10 cellular contexts compared by ENCODE assay signal in genomic region chr1:217135569-217135915, GRCh38.
DNase-seq lines count a peak whose midpoint lies in the region; ATAC-seq and TF ChIP-seq lines count a peak whose summit lies in the region.
"Had no signal": no experiment of that assay in that cellular context is flagged by ENCODE, and none has a peak within 500 bp of the region (broad histone marks: within the 10 kb centered on the region; RNA-seq: fewer than 3 reads in every experiment).

No MANE protein-coding gene starts in this region.

- no peaks in the 10 kb centered on the region for H3K79me2 ChIP-seq in smooth muscle cell (ENCODE audit: low read depth)

- no peak for TF ChIP-seq CTCF in right atrium auricular region (IDR thresholded peaks at IDR 0.05)
- no peak for TF ChIP-seq CTCF in smooth muscle cell (IDR thresholded peaks at IDR 0.05; ENCODE audit: borderline replicate concordance, insufficient read depth, poor library complexity, severe bottlenecking)

- no peak overlapping the region for H3K27ac ChIP-seq in SJSA1
- H3K27ac ChIP-seq in right atrium auricular region, result peak overlapping the region in 1 of 2 donors; percentile 31
- no peak overlapping the region for H3K27ac ChIP-seq in smooth muscle cell (ENCODE audit: low read depth)
- H3K27ac ChIP-seq: testis had no signal

- no peak for ATAC-seq in HG03025 (IDR thresholded peaks at IDR 0.05; ENCODE audit: low FRiP score, unreplicated experiment)
- ATAC-seq: HCT116 had no signal

- H3K4me3 ChIP-seq in SJSA1 (peak overlapping the region; percentile 24), right atrium auricular region (peak overlapping the region; percentile 39 to 52), smooth muscle cell (peak overlapping the region; percentile 55)

- peak overlapping the region; percentile 62 for H2AFZ ChIP-seq in smooth muscle cell (ENCODE audit: low read depth)

- under 1% methylated on average over 30 of the region's 32 CpGs for WGBS in smooth muscle cell (ENCODE audit: low lambda C conversion rate)

- H4K20me1 ChIP-seq in smooth muscle cell (ENCODE audit: low read depth), result no peaks in the 10 kb centered on the region

- H3K9me3 ChIP-seq in SJSA1 (replicated peaks) (no peaks in the 10 kb centered on the region; the same call in 1 of the 2 replicates), right atrium auricular region (no peaks in the 10 kb centered on the region), smooth muscle cell (replicated peaks; ENCODE audit: low read depth) (no peaks in the 10 kb centered on the region)
- H3K9me3 ChIP-seq: testis had no signal

- peak; percentile 33 for DNase-seq in NCI-H1105 treated with DMSO at 0.1 percent for 48 hours (lab: John Stamatoyannopoulos, UW)
- DNase-seq in NCI-H1105 (lab: John Stamatoyannopoulos, UW), result no peak
- DNase-seq in SJSA1 (ENCODE audit: low read depth in 1 of 2, low spot score in 2 of 2), result no peak
- DNase-seq in right atrium auricular region (ENCODE audit: low spot score), result no peak
- no peak for DNase-seq in smooth muscle cell (lab: John Stamatoyannopoulos, UW; ENCODE audit: unreplicated experiment)
- DNase-seq in H4 (ENCODE audit: low spot score), result no peak
- DNase-seq in NK-92 (lab: John Stamatoyannopoulos, UW; ENCODE audit: unreplicated experiment), result no peak
- DNase-seq: testis had no signal

- no peak overlapping the region for H3K9ac ChIP-seq in smooth muscle cell (ENCODE audit: low read depth)

- H3F3A ChIP-seq in smooth muscle cell (ENCODE audit: low read depth), result no peaks in the 10 kb centered on the region

- H3K36me3 ChIP-seq in SJSA1 (no peaks in the 10 kb centered on the region), right atrium auricular region (no peaks in the 10 kb centered on the region), smooth muscle cell (ENCODE audit: low read depth) (no peaks in the 10 kb centered on the region)

- H3K27me3 ChIP-seq in SJSA1 (replicated peaks) (peaks cover 14% of the 10 kb centered on the region; the same call in 1 of the 2 replicates), right atrium auricular region (no peaks in the 10 kb centered on the region), smooth muscle cell (ENCODE audit: low read depth) (peaks cover 100% of the 10 kb centered on the region)
- H3K27me3 ChIP-seq: testis had no signal

- H3K4me2 ChIP-seq in smooth muscle cell, result peak overlapping the region; percentile 96

- H3K4me1 ChIP-seq in SJSA1 (replicated peaks), result no peaks in the 10 kb centered on the region
- peaks cover 0 to 6% of the 10 kb centered on the region in 2 donors for H3K4me1 ChIP-seq in right atrium auricular region
- peaks cover 24% of the 10 kb centered on the region for H3K4me1 ChIP-seq in smooth muscle cell (ENCODE audit: low read depth)
